In genomic region chr1:79894129-79894528, GRCh38 we compare ENCODE assay signal across 7 cellular contexts.
A peak's percentile ranks its signal among the peaks of the same experiment; 100 is the strongest.
DNase-seq lines count a peak whose midpoint lies in the region; TF ChIP-seq lines count a peak whose summit lies in the region.
"Not testable (repeated sequence)": the region's sequence is repeated elsewhere in the genome, so short reads cannot be mapped to it uniquely, and the experiment has no call there.

No MANE protein-coding gene starts in this region.

- not testable (repeated sequence) for H3K4me1 ChIP-seq in OCI-LY7 (ENCODE audit: insufficient read depth, low read length, poor library complexity, severe bottlenecking); endodermal cell (ENCODE audit: control insufficient read depth, insufficient read depth, low read length); neuronal stem cell (ENCODE audit: control insufficient read depth in 2 of 2, insufficient read depth in 1 of 2, low read depth in 1 of 2, low read length in 2 of 2)

- H3K27ac Mint-ChIP-seq in endodermal cell = not testable (repeated sequence)

- H2BK5ac ChIP-seq in neuronal stem cell (ENCODE audit: low read length) = not testable (repeated sequence)

- H4K20me1 ChIP-seq in OCI-LY7 (ENCODE audit: insufficient read depth, low read length) = not testable (repeated sequence)

- H3K4ac ChIP-seq in neuronal stem cell (ENCODE audit: low read length) = not testable (repeated sequence)

- H3K27ac ChIP-seq in 22Rv1 = peak overlapping the region; percentile 26; the same call in 1 of the 2 replicates
- H3K27ac ChIP-seq in OCI-LY7 (ENCODE audit: low read depth, low read length, poor library complexity, severe bottlenecking); endodermal cell (ENCODE audit: low read depth, low read length); neuronal stem cell (replicated peaks; ENCODE audit: low read length): not testable (repeated sequence)

- not testable (repeated sequence) for H2BK15ac ChIP-seq in neuronal stem cell (ENCODE audit: low read length)

- peaks cover 41% of the 10 kb centered on the region for H3K9me3 Mint-ChIP-seq in endodermal cell

- H3K4me3 Mint-ChIP-seq in endodermal cell = not testable (repeated sequence)

- H3K9me3 ChIP-seq in OCI-LY7 (ENCODE audit: low read length); endodermal cell (ENCODE audit: control insufficient read depth, low read length); neuronal stem cell (replicated peaks in 1 of 2; ENCODE audit: control insufficient read depth in 2 of 2, insufficient read depth in 1 of 2, low read depth in 1 of 2, low read length in 2 of 2): not testable (repeated sequence)

- H3K4me3 ChIP-seq in OCI-LY7 (ENCODE audit: low read depth, low read length, poor library complexity, severe bottlenecking); endodermal cell (ENCODE audit: low read length); neuronal stem cell (ENCODE audit: low read length in 2 of 2): not testable (repeated sequence)

- CTCF ChIA-PET in OCI-LY7 (lab: Charles Lee; ENCODE audit: unreplicated experiment) = not testable (repeated sequence)

- H3K9me2 ChIP-seq in OCI-LY7 (ENCODE audit: insufficient read depth, low read length) = not testable (repeated sequence)

- H3K23ac ChIP-seq in neuronal stem cell (ENCODE audit: low read depth, low read length, poor library complexity) = not testable (repeated sequence)

- intact Hi-C loops in OCI-LY7 (cut with micrococcal nuclease; ENCODE audit: unreplicated experiment) = not testable (repeated sequence)

- not testable (repeated sequence) for H3K4me1 Mint-ChIP-seq in endodermal cell

- not testable (repeated sequence) for TF ChIP-seq CTCF in 22Rv1 (IDR thresholded peaks at IDR 0.05); OCI-LY7 (conservative IDR thresholded peaks at IDR 0.05; ENCODE audit: low read length); endodermal cell (conservative IDR thresholded peaks at IDR 0.05)

- H2AK5ac ChIP-seq in neuronal stem cell (ENCODE audit: low read depth, low read length) = not testable (repeated sequence)

- H2AFZ ChIP-seq in OCI-LY7 (ENCODE audit: low read length) = peak overlapping the region; percentile 64
- peak overlapping the region; percentile 64 for H2AFZ ChIP-seq in neuronal stem cell (ENCODE audit: low read length)

- H3K27me3 ChIP-seq in endodermal cell (ENCODE audit: control insufficient read depth, insufficient read depth, low read length, poor library complexity, severe bottlenecking); neuronal stem cell (ENCODE audit: control insufficient read depth in 3 of 3, insufficient read depth in 3 of 3, low read depth in 1 of 3, low read length in 3 of 3): not testable (repeated sequence)

- H4K8ac ChIP-seq in neuronal stem cell (ENCODE audit: low read depth, low read length) = peak overlapping the region; percentile 17

- H3K36me3 ChIP-seq in OCI-LY7 (ENCODE audit: insufficient read depth, low read length); endodermal cell (ENCODE audit: control insufficient read depth, insufficient read depth, low read length); neuronal stem cell (replicated peaks in 1 of 2; ENCODE audit: control insufficient read depth in 2 of 2, insufficient read depth in 2 of 2, low read length in 2 of 2): not testable (repeated sequence)

- not testable (repeated sequence) for H2BK120ac ChIP-seq in neuronal stem cell (ENCODE audit: low read depth, low read length)

- H4K91ac ChIP-seq in neuronal stem cell (ENCODE audit: low read depth, low read length, poor library complexity) = not testable (repeated sequence)

- H3K79me2 ChIP-seq in OCI-LY7 (ENCODE audit: insufficient read depth, low read depth, low read length) = not testable (repeated sequence)

- 76 to 90% methylated on average over 2 to 6 of the region's 6 CpGs for WGBS in endodermal cell (ENCODE audit: insufficient coverage in 1 of 2, insufficient read length in 1 of 2), 2 experiments
- no CpG with 5 or more reads among the region's 6 CpGs for WGBS in neuronal stem cell (ENCODE audit: extremely low coverage in 2 of 2, insufficient read length in 2 of 2, insufficient replicate concordance in 1 of 2), 2 donors

- DNase-seq in ELF-1 (ENCODE audit: low read depth, low spot score) (peak; percentile 18), NCI-H146 (lab: John Stamatoyannopoulos, UW) (peak; percentile 10), NCI-H69 (lab: John Stamatoyannopoulos, UW) (peak; percentile 15), OCI-LY7 (ENCODE audit: low spot score) (peak; percentile 16), endodermal cell (peak; percentile 54)
- not testable (repeated sequence) for DNase-seq in neuronal stem cell (ENCODE audit: low spot score)

- POLR2A ChIA-PET in OCI-LY7 (lab: Charles Lee) = not testable (repeated sequence)

- H3K18ac ChIP-seq in neuronal stem cell (ENCODE audit: low read length) = not testable (repeated sequence)

- not testable (repeated sequence) for H3K9ac ChIP-seq in endodermal cell (ENCODE audit: extremely low read depth, low read length, poor library complexity, severe bottlenecking); neuronal stem cell (ENCODE audit: low read depth, low read length, poor library complexity)

- H3K14ac ChIP-seq in neuronal stem cell (ENCODE audit: low read length) = not testable (repeated sequence)

- not testable (repeated sequence) for H2BK12ac ChIP-seq in neuronal stem cell (ENCODE audit: low read length)

- BruUV-seq in OCI-LY7 (replicated peaks; lab: Mats Ljungman, UMichigan) = not testable (repeated sequence)

- H3K79me1 ChIP-seq in neuronal stem cell (ENCODE audit: low read depth, low read length) = not testable (repeated sequence)

- H3K27me3 Mint-ChIP-seq in endodermal cell (ENCODE audit: insufficient read depth) = not testable (repeated sequence)

- not testable (repeated sequence) for H3K36me3 Mint-ChIP-seq in endodermal cell (ENCODE audit: low read depth)

- not testable (repeated sequence) for H3K4me2 ChIP-seq in OCI-LY7 (ENCODE audit: low read length); neuronal stem cell (ENCODE audit: insufficient read depth, low read length, poor library complexity, severe bottlenecking)
